ENCODE assay signal across 11 cellular contexts in the genomic region with DNA sequence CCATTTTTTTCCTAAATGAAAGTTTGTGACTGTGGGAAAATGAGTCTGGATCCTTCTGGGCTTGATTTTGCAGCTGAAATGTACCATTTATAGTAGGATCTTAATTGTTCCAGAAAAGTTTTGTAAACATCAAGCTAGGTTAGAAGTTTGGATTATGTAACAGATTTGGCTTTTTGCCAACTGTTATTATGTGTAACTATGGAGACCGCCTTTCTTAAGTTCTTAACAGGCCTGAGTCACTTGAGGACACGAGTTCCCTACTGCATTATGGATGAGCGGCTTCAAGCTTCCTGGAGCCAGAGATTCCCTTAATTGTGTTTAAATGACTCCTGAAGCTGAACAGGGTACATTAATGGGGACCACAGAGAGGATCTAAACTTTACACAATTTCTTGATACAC. TPM values are rescaled to one million over a fixed set of nuclear protein-coding genes. Genes with fewer than 3 reads are reported as not detected.
A peak's percentile ranks its signal among the peaks of the same experiment; 100 is the strongest.
DNase-seq lines count a peak whose midpoint lies in the region; ATAC-seq and TF ChIP-seq lines count a peak whose summit lies in the region.
"Had no signal": no experiment of that assay in that cellular context is flagged by ENCODE, and none has a peak within 500 bp of the region (broad histone marks: within the 10 kb centered on the region; RNA-seq: fewer than 3 reads in every experiment).

No MANE protein-coding gene starts in this region.

- ATAC-seq in HG02840 (IDR thresholded peaks at IDR 0.05; ENCODE audit: low FRiP score, unreplicated experiment) = no peak
- no peak for ATAC-seq in HG02798 (IDR thresholded peaks at IDR 0.05; ENCODE audit: poor library complexity, unreplicated experiment)

- DNase-seq in NCI-H2081 (lab: John Stamatoyannopoulos, UW) (peak; percentile 28 to 63), NCI-H2081 treated with DMSO at 0.1 percent for 48 hours (lab: John Stamatoyannopoulos, UW) (no peak), NOMO-1 (lab: John Stamatoyannopoulos, UW; ENCODE audit: unreplicated experiment in 2 of 2) (peak; percentile 23 to 77), epidermal melanocyte (ENCODE audit: insufficient read length, low spot score) (peak; percentile 34), Peyer's patch (no peak)

- no peaks in the 10 kb centered on the region for H3K27me3 ChIP-seq in muscle layer of duodenum (ENCODE audit: low read depth, low read length)
- H3K27me3 ChIP-seq in Peyer's patch = no peaks in the 10 kb centered on the region
- H3K27me3 ChIP-seq: BLaER1, neutrophil, SJSA1 had no signal

- H3K4me1 ChIP-seq in muscle layer of duodenum (ENCODE audit: control insufficient read depth in 1 of 2, insufficient read depth in 2 of 2, low read length in 2 of 2) = peaks cover 3 to 41% of the 10 kb centered on the region in 2 donors
- H3K4me1 ChIP-seq in Peyer's patch = peaks cover 0 to 11% (median 0%) of the 10 kb centered on the region in 4 donors

- TF ChIP-seq POLR2A in Peyer's patch (IDR thresholded peaks at IDR 0.05) = no peak

- TF ChIP-seq CTCF in Peyer's patch (IDR thresholded peaks at IDR 0.05) = no peak

- H3K9me3 ChIP-seq in muscle layer of duodenum (ENCODE audit: control insufficient read depth in 1 of 2, low read length in 2 of 2) = no peaks in the 10 kb centered on the region
- no peaks in the 10 kb centered on the region for H3K9me3 ChIP-seq in Peyer's patch
- H3K9me3 ChIP-seq: neutrophil, SJSA1 had no signal

- no peak overlapping the region for H3K4me3 ChIP-seq in muscle layer of duodenum (ENCODE audit: low read depth in 1 of 2, low read length in 2 of 2)
- no peak overlapping the region for H3K4me3 ChIP-seq in Peyer's patch
- H3K4me3 ChIP-seq: BLaER1, SJSA1 had no signal

- H3K36me3 ChIP-seq in muscle layer of duodenum (ENCODE audit: control insufficient read depth in 1 of 2, insufficient read depth in 2 of 2, low read length in 2 of 2) (peaks cover 0 to 6% of the 10 kb centered on the region in 2 donors), Peyer's patch (peaks cover 0 to 12% (median 0%) of the 10 kb centered on the region in 3 donors)
- H3K36me3 ChIP-seq: neutrophil had no signal

- peak overlapping the region; percentile 14 for H3K27ac ChIP-seq in muscle layer of duodenum (ENCODE audit: low read length)
- peak overlapping the region in 1 of 4 donors; percentile 43 for H3K27ac ChIP-seq in Peyer's patch
- H3K27ac ChIP-seq: BLaER1, neutrophil, SJSA1 had no signal

RNA-seq across cellular contexts. Expression of a gene that starts 22.2 kb away (rescaled TPM):
- total RNA-seq in Peyer's patch = 1 to 10 TPM; 2.5 to 5.5 (median 2.9) TPM

RNA-seq across cellular contexts. Expression of a gene that starts 27.3 kb away (rescaled TPM):
- total RNA-seq in Peyer's patch = 1 to 10 TPM; 3.3 to 9.9 (median 8.7) TPM

Comparison
In these comparisons a context has a peak if more than half of its experiments do, and no peak if none do; other contexts are left out.
1. DNase-seq: peak in NCI-H2081 (2 of 2), NOMO-1 (2 of 2) and epidermal melanocyte (single experiment); none in NCI-H2081 treated with DMSO at 0.1 percent for 48 hours (single experiment) and Peyer's patch (0 of 3).